ENCODE assay signal across 15 cellular contexts in the genomic region with DNA sequence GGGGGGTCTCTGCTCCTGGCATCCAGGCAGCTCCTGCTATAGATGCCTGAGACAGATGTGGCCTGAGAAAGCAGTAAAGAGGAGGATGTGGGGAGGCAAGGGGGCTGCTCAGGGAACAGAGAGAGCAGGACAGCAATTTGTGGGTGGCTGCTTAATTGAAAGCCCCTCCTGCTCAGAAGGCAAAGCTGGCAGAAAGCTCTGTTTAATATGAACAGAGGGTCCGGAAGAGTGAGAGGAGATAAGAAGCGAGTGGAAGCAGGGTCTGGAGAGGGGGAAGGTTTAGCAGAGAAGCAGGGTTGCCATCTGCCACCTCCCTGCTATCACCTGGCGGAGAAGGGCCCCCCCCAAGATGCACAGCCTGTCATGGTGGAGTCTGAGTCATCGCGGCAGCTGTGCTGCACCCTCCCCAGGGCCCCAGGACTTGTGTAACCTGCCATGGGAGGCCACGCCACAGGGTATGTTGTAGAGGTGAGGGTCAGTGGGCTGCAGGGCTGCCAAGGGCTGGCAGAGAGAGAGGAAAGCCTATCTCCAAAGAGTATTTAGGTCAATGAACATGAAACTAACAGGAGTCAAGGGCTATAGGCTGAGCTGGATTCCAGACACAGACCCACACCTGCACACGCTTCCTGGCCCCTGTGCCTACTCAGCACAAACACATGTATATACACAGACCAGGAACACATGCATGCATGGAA.
"Had no signal": no experiment of that assay in that cellular context is flagged by ENCODE, and none has a peak within 500 bp of the region (broad histone marks: within the 10 kb centered on the region; RNA-seq: fewer than 3 reads in every experiment).

No MANE protein-coding gene starts in this region.

- H3K4me1 ChIP-seq: body of pancreas, gastrocnemius medialis, sigmoid colon, spleen, tibial artery had no signal

- H3K36me3 ChIP-seq: gastrocnemius medialis, ovary, sigmoid colon, spleen, tibial artery had no signal

- H3K27ac ChIP-seq: body of pancreas, gastrocnemius medialis, ovary, sigmoid colon, spleen, tibial artery had no signal

- H3K27ac Mint-ChIP-seq: activated CD8-positive, alpha-beta T cell treated with anti-CD3 and anti-CD28 coated beads for 36 hours; activated naive CD4-positive, alpha-beta T cell treated with anti-CD3 and anti-CD28 coated beads, Interleukin-2, amount 50 U/mL, for 24 hours; WTC11 had no signal

- H3K9me3 ChIP-seq: body of pancreas, gastrocnemius medialis, ovary, tibial artery had no signal

- H3K4me3 Mint-ChIP-seq: activated CD8-positive, alpha-beta T cell treated with anti-CD3 and anti-CD28 coated beads for 36 hours; activated naive CD4-positive, alpha-beta T cell treated with anti-CD3 and anti-CD28 coated beads, Interleukin-2, amount 50 U/mL, for 24 hours; activated T-cell treated with anti-CD3 and anti-CD28 coated beads, Interleukin-2, amount 50 U/mL, for 4 hours; neural crest cell; WTC11 had no signal

- H3K4me3 ChIP-seq: body of pancreas, gastrocnemius medialis, ovary, sigmoid colon, spleen, tibial artery had no signal

- H3K4me1 Mint-ChIP-seq: activated naive CD4-positive, alpha-beta T cell treated with anti-CD3 and anti-CD28 coated beads, Interleukin-2, amount 50 U/mL, for 24 hours; neural crest cell had no signal

- H3K27me3 Mint-ChIP-seq: activated CD8-positive, alpha-beta T cell treated with anti-CD3 and anti-CD28 coated beads for 36 hours; activated naive CD4-positive, alpha-beta T cell treated with anti-CD3 and anti-CD28 coated beads, Interleukin-2, amount 50 U/mL, for 24 hours had no signal

- H3K9me3 Mint-ChIP-seq: activated naive CD4-positive, alpha-beta T cell treated with anti-CD3 and anti-CD28 coated beads, Interleukin-2, amount 50 U/mL, for 24 hours had no signal

- DNase-seq: activated CD4-positive, alpha-beta T cell treated with anti-CD3 and anti-CD28 coated beads for 4 hours; activated CD8-positive, alpha-beta T cell treated with anti-CD3 and anti-CD28 coated beads for 36 hours; activated effector memory CD4-positive, alpha-beta T cell treated with anti-CD3 and anti-CD28 coated beads, Interleukin-2, amount 50 U/mL, for 16 hours; activated T-cell treated with anti-CD3 and anti-CD28 coated beads, Interleukin-2, amount 50 U/mL, for 4 hours; body of pancreas; caudate nucleus; erythroblast; gastrocnemius medialis; ovary; sigmoid colon; spleen; tibial artery had no signal

- H3K36me3 Mint-ChIP-seq: activated naive CD4-positive, alpha-beta T cell treated with anti-CD3 and anti-CD28 coated beads, Interleukin-2, amount 50 U/mL, for 24 hours; WTC11 had no signal

- H3K27me3 ChIP-seq: body of pancreas, gastrocnemius medialis, ovary, sigmoid colon, spleen, tibial artery had no signal
